Comparison of ENCODE assay signal across 16 cellular contexts in the genomic region with DNA sequence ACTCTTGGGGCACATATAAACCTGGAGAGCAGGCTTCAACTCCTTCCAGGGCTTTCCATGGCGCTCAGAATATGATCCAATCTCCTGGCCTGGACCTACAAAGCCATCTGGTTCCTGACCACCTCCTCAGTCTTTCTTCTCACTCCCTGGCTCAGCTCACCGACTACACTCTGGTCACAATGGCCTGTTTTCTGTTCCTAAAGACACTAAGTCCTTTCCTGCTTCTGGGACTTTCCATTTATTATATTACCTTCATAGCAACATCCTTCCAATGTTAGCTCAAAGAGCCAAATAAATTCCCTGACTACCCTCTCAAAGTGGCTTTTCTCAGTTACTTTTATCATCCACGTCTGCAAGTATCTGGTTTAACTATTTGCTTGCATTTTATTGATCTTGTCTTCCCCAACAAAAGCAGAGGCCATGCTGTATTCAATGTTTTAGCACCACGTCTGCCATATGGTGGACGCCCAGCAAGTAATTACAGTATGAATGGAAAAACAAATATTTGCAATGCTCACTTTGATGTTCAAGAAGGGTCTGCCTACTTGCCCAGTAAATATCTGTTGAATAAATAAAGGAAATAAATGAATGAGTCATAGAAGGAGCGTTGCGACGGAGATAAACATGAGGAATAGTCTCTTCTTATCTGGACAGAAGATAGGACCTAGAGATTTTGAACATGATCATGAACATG.
DNase-seq lines count a peak whose midpoint lies in the region; ATAC-seq and TF ChIP-seq lines count a peak whose summit lies in the region.
"Had no signal": no experiment of that assay in that cellular context is flagged by ENCODE, and none has a peak within 500 bp of the region (broad histone marks: within the 10 kb centered on the region; RNA-seq: fewer than 3 reads in every experiment).

No MANE protein-coding gene starts in this region.

- peaks cover 7% of the 10 kb centered on the region for H3K4me1 Mint-ChIP-seq in T-helper 17 cell
- H3K4me1 Mint-ChIP-seq: activated CD4-positive, alpha-beta T cell treated with anti-CD3 and anti-CD28 coated beads for 36 hours had no signal

- peak overlapping the region; percentile 54 for H3K27ac ChIP-seq in 22Rv1
- H3K27ac ChIP-seq in left ventricle myocardium inferior (replicated peaks): no peak overlapping the region
- H3K27ac ChIP-seq: breast epithelium, sigmoid colon, SJSA1 had no signal

- H3K9me3 ChIP-seq in T-helper 17 cell (ENCODE audit: control insufficient read depth, low read length, poor library complexity, severe bottlenecking) (no peaks in the 10 kb centered on the region), HAP-1 (no peaks in the 10 kb centered on the region), left ventricle myocardium inferior (replicated peaks) (no peaks in the 10 kb centered on the region)
- H3K9me3 ChIP-seq: breast epithelium, sigmoid colon, SJSA1 had no signal

- no peak for TF ChIP-seq CTCF in 22Rv1 (IDR thresholded peaks at IDR 0.05)
- TF ChIP-seq CTCF in left ventricle myocardium inferior (IDR thresholded peaks at IDR 0.05; ENCODE audit: borderline replicate concordance): no peak

- H3K4me1 ChIP-seq in HAP-1: no peaks in the 10 kb centered on the region
- no peaks in the 10 kb centered on the region for H3K4me1 ChIP-seq in left ventricle myocardium inferior
- H3K4me1 ChIP-seq: breast epithelium, sigmoid colon had no signal

- H3K36me3 ChIP-seq in HAP-1 (replicated peaks): no peaks in the 10 kb centered on the region
- peaks cover 98% of the 10 kb centered on the region for H3K36me3 ChIP-seq in left ventricle myocardium inferior

- no peaks in the 10 kb centered on the region for H3K27me3 ChIP-seq in HAP-1 (ENCODE audit: low read depth)
- H3K27me3 ChIP-seq in left ventricle myocardium inferior (ENCODE audit: low read depth): no peaks in the 10 kb centered on the region
- H3K27me3 ChIP-seq: breast epithelium, sigmoid colon, SJSA1 had no signal

- intact Hi-C loops in left ventricle myocardium inferior (cut with micrococcal nuclease): no loop called here

- H3K4me3 ChIP-seq in HAP-1 (no peak overlapping the region), left ventricle myocardium inferior (no peak overlapping the region)
- H3K4me3 ChIP-seq: breast epithelium, sigmoid colon, SJSA1 had no signal

- DNase-seq in DMS153 (lab: John Stamatoyannopoulos, UW): peak; percentile 98
- peak; percentile 72 for DNase-seq in NCI-H2196 (lab: John Stamatoyannopoulos, UW; ENCODE audit: unreplicated experiment)
- no peak for DNase-seq in T-helper 17 cell
- DNase-seq in GDM1 (lab: John Stamatoyannopoulos, UW): no peak
- DNase-seq in HAP-1 (ENCODE audit: low spot score in 2 of 2): no peak
- no peak for DNase-seq in left ventricle myocardium inferior
- DNase-seq: activated CD4-positive, alpha-beta T cell treated with anti-CD3 and anti-CD28 coated beads for 36 hours; mesendoderm; NCI-H2081 treated with DMSO at 0.1 percent for 48 hours; sigmoid colon; stimulated activated CD4-positive, alpha-beta T cell treated with anti-CD3 and anti-CD28 coated beads, Interleukin-2, amount 100 ng/mL, for 48 hours had no signal

- H3K4me3 Mint-ChIP-seq in T-helper 17 cell: no peak overlapping the region
- H3K4me3 Mint-ChIP-seq: activated CD4-positive, alpha-beta T cell treated with anti-CD3 and anti-CD28 coated beads for 36 hours had no signal

- H3K27ac Mint-ChIP-seq in T-helper 17 cell: peak overlapping the region; percentile 11

- H3K36me3 Mint-ChIP-seq in T-helper 17 cell (ENCODE audit: low read depth): peaks cover 11% of the 10 kb centered on the region

- in situ Hi-C loops in HAP-1 (cut with MboI; ENCODE audit: low sequenced_read_pairs): no loop called here

- ATAC-seq in T-helper 17 cell: no peak
- no peak for ATAC-seq in HG03520 (IDR thresholded peaks at IDR 0.05; ENCODE audit: unreplicated experiment)
- ATAC-seq: activated CD4-positive, alpha-beta T cell treated with anti-CD3 and anti-CD28 coated beads for 36 hours; esophagus mucosa had no signal

- H3K27me3 Mint-ChIP-seq in T-helper 17 cell: no peaks in the 10 kb centered on the region
- H3K27me3 Mint-ChIP-seq: activated CD4-positive, alpha-beta T cell treated with anti-CD3 and anti-CD28 coated beads for 36 hours had no signal

Comparison
In these comparisons a context has a peak if more than half of its experiments do, and no peak if none do; other contexts are left out.
1. DNase-seq: peak in DMS153 (single experiment) and NCI-H2196 (single experiment); none in T-helper 17 cell (0 of 3), GDM1 (single experiment), HAP-1 (0 of 2) and left ventricle myocardium inferior (single experiment).